8 cellular contexts compared by ENCODE assay signal in genomic region chr14:106436310-106436905, GRCh38.
A peak's percentile ranks its signal among the peaks of the same experiment; 100 is the strongest.
DNase-seq lines count a peak whose midpoint lies in the region; TF ChIP-seq lines count a peak whose summit lies in the region.

No MANE protein-coding gene starts in this region.

- no peaks in the 10 kb centered on the region for H3K36me3 Mint-ChIP-seq in immature natural killer cell

- no peak overlapping the region for H3K27ac Mint-ChIP-seq in immature natural killer cell

- DNase-seq in GM10248 (ENCODE audit: extremely low spot score), result peak; percentile 6
- peak; percentile 55 for DNase-seq in NCI-H1694 treated with DMSO at 0.1 percent for 48 hours (lab: John Stamatoyannopoulos, UW)
- DNase-seq in activated CD8-positive, alpha-beta memory T cell treated with anti-CD3 and anti-CD28 coated beads for 24 hours, result peak; percentile 88
- peak; percentile 59 to 74 (median 63) for DNase-seq in immature natural killer cell
- DNase-seq in stimulated activated CD8-positive, alpha-beta memory T cell treated with anti-CD3 and anti-CD28 coated beads, Interleukin-4, amount 100 ng/mL, for 4 hours (ENCODE audit: low read depth in 2 of 2, low spot score in 1 of 2), result peak; percentile 46 to 53
- no peak for DNase-seq in stomach
- no peak for DNase-seq in hepatic stellate cell (ENCODE audit: low spot score)
- DNase-seq in amygdala (lab: John Stamatoyannopoulos, UW), result no peak

- intact Hi-C loops in stomach (cut with DNase I; ENCODE audit: low total_unique reads), result no loop called here

- POLR2A ChIA-PET in GM10248 (lab: Yijun Ruan, JAX), result no interaction called here

- no peaks in the 10 kb centered on the region for H3K9me3 ChIP-seq in stomach

- no peak for TF ChIP-seq POLR2A in stomach (IDR thresholded peaks at IDR 0.05)

- no peaks in the 10 kb centered on the region for H3K36me3 ChIP-seq in stomach

- peaks cover 0 to 5% (median 0%) of the 10 kb centered on the region in 3 donors for H3K27me3 ChIP-seq in stomach

- TF ChIP-seq CTCF in GM10248 (IDR thresholded peaks at IDR 0.05; ENCODE audit: control extremely low read depth, extremely low read depth, low read depth, missing control alignments) (peak; percentile 65), stomach (IDR thresholded peaks at IDR 0.05) (peak in 1 of 7 experiments; percentile 26)

- H3K4me1 ChIP-seq in stomach, result no peaks in the 10 kb centered on the region

- no peak overlapping the region for H3K27ac ChIP-seq in stomach

- H3K9me3 Mint-ChIP-seq in immature natural killer cell, result no peaks in the 10 kb centered on the region

- CTCF ChIA-PET in GM10248 (lab: Yijun Ruan, JAX), result interaction anchor here (0.7 to 3.6 kb wide), 32 partner anchors 10 to 1370 kb away, joined by 3 to 68 read pairs (median 4); no protein-coding TSS in a partner anchor

- peaks cover 0 to 12% (median 9%) of the 10 kb centered on the region in 3 donors for H3K27me3 Mint-ChIP-seq in immature natural killer cell (ENCODE audit: low read depth in 3 of 3)

- 48 to 54% (median 50%) methylated on average over 13 to 16 of the region's 16 CpGs for WGBS in stomach, 5 donors

- H3K4me1 Mint-ChIP-seq in immature natural killer cell, result no peaks in the 10 kb centered on the region

- H3K4me3 Mint-ChIP-seq in immature natural killer cell, result no peak overlapping the region

- no peak for TF ChIP-seq EP300 in stomach (IDR thresholded peaks at IDR 0.05)

- no peak overlapping the region for H3K4me3 ChIP-seq in stomach

Comparison
In these comparisons a context has a peak if more than half of its experiments do, and no peak if none do; other contexts are left out.
1. DNase-seq: peak in GM10248 (single experiment), NCI-H1694 treated with DMSO at 0.1 percent for 48 hours (single experiment), activated CD8-positive, alpha-beta memory T cell treated with anti-CD3 and anti-CD28 coated beads for 24 hours (single experiment), immature natural killer cell (3 of 3) and stimulated activated CD8-positive, alpha-beta memory T cell treated with anti-CD3 and anti-CD28 coated beads, Interleukin-4, amount 100 ng/mL, for 4 hours (2 of 2); none in stomach (single experiment), hepatic stellate cell (single experiment) and amygdala (0 of 56).